ENCODE assay signal across 20 cellular contexts in genomic region chr7:48660482-48660881, GRCh38.
DNase-seq lines count a peak whose midpoint lies in the region; ATAC-seq and TF ChIP-seq lines count a peak whose summit lies in the region.
"Had no signal": no experiment of that assay in that cellular context is flagged by ENCODE, and none has a peak within 500 bp of the region (broad histone marks: within the 10 kb centered on the region; RNA-seq: fewer than 3 reads in every experiment).

No MANE protein-coding gene starts in this region.

- no peak for TF ChIP-seq CTCF in left lung (IDR thresholded peaks at IDR 0.05)

- no peaks in the 10 kb centered on the region for H3K9me3 Mint-ChIP-seq in activated T-helper 1 cell treated with anti-CD3 and anti-CD28 coated beads, Interleukin-12 subunit alpha, Interleukin-12 subunit beta, Interleukin-2, Interleukin-4 antibody, amounts not matched to agents 30 ng/mL and 10 ng/mL and 1 ng/mL, durations not matched to agents 14 hours and 24 hours and 36 hours
- H3K9me3 Mint-ChIP-seq: CD4-positive, alpha-beta T cell; GM23338 had no signal

- no peak overlapping the region for H3K4me3 Mint-ChIP-seq in activated T-helper 1 cell treated with anti-CD3 and anti-CD28 coated beads, Interleukin-12 subunit alpha, Interleukin-12 subunit beta, Interleukin-2, Interleukin-4 antibody, amounts not matched to agents 30 ng/mL and 10 ng/mL and 1 ng/mL, durations not matched to agents 14 hours and 24 hours and 36 hours
- H3K4me3 Mint-ChIP-seq: CD14-positive monocyte; CD4-positive, alpha-beta T cell; GM23338; H9 had no signal

- peak; percentile 31 for ATAC-seq in left lung
- no peak for ATAC-seq in GM19397 (IDR thresholded peaks at IDR 0.05; ENCODE audit: unreplicated experiment)
- ATAC-seq: GM23338, HCT116 had no signal

- H3K36me3 Mint-ChIP-seq in activated T-helper 1 cell treated with anti-CD3 and anti-CD28 coated beads, Interleukin-12 subunit alpha, Interleukin-12 subunit beta, Interleukin-2, Interleukin-4 antibody, amounts not matched to agents 30 ng/mL and 10 ng/mL and 1 ng/mL, durations not matched to agents 14 hours and 24 hours and 36 hours (ENCODE audit: low read depth), result no peaks in the 10 kb centered on the region
- H3K36me3 Mint-ChIP-seq: CD14-positive monocyte had no signal

- in situ Hi-C loops in Caki2 (cut with HindIII; ENCODE audit: low pct_unique_long_range_greater_than_20kb, low sequenced_read_pairs), result no loop called here

- H3K4me1 ChIP-seq in left lung, result no peaks in the 10 kb centered on the region
- H3K4me1 ChIP-seq: BE2C; BLaER1 treated with 17β-estradiol and CSF1 and Interleukin-3, amounts not matched to agents 10 nM and 100 nM had no signal

- intact Hi-C loops in left lung (cut with DNase I), result no loop called here
- intact Hi-C loops in activated T-helper 1 cell treated with anti-CD3 and anti-CD28 coated beads, Interleukin-12 subunit alpha, Interleukin-12 subunit beta, Interleukin-2, Interleukin-4 antibody, amounts not matched to agents 30 ng/mL and 10 ng/mL and 1 ng/mL, durations not matched to agents 14 hours and 24 hours and 36 hours (cut with micrococcal nuclease), result loop anchor here (10.0 kb wide), 1 partner anchor 1194 kb away; no protein-coding TSS in a partner anchor

- no peak overlapping the region for H3K27ac Mint-ChIP-seq in activated T-helper 1 cell treated with anti-CD3 and anti-CD28 coated beads, Interleukin-12 subunit alpha, Interleukin-12 subunit beta, Interleukin-2, Interleukin-4 antibody, amounts not matched to agents 30 ng/mL and 10 ng/mL and 1 ng/mL, durations not matched to agents 14 hours and 24 hours and 36 hours
- H3K27ac Mint-ChIP-seq: CD14-positive monocyte; CD4-positive, alpha-beta T cell; GM23338; H9 had no signal

- H3K4me3 ChIP-seq in left lung, result no peak overlapping the region
- H3K4me3 ChIP-seq: BLaER1 treated with 17β-estradiol and CSF1 and Interleukin-3, amounts not matched to agents 10 nM and 100 nM; GM23338 had no signal

- DNase-seq in Caki2 (ENCODE audit: low read depth) (peak; percentile 51), NCI-H446 (lab: John Stamatoyannopoulos, UW) (peak; percentile 26 to 71), epidermal melanocyte (ENCODE audit: insufficient read length, low spot score) (peak; percentile 40), left lung (no peak), AG20443 (ENCODE audit: low spot score) (no peak), NCI-H1092 treated with DMSO at 0.1 percent for 48 hours (lab: John Stamatoyannopoulos, UW) (no peak)
- no peak for DNase-seq in activated T-helper 1 cell treated with anti-CD3 and anti-CD28 coated beads, Interleukin-12 subunit alpha, Interleukin-12 subunit beta, Interleukin-2, Interleukin-4 antibody, amounts not matched to agents 30 ng/mL and 10 ng/mL and 1 ng/mL, durations not matched to agents 14 hours and 24 hours and 36 hours (ENCODE audit: low spot score)
- DNase-seq: AML-193; BE2C; CD4-positive, alpha-beta T cell; COR-L47; DMS153; DND-41; H9 had no signal

- peaks cover 4% of the 10 kb centered on the region for H3K27me3 Mint-ChIP-seq in activated T-helper 1 cell treated with anti-CD3 and anti-CD28 coated beads, Interleukin-12 subunit alpha, Interleukin-12 subunit beta, Interleukin-2, Interleukin-4 antibody, amounts not matched to agents 30 ng/mL and 10 ng/mL and 1 ng/mL, durations not matched to agents 14 hours and 24 hours and 36 hours (ENCODE audit: insufficient read depth)
- H3K27me3 Mint-ChIP-seq: CD4-positive, alpha-beta T cell had no signal

- H3K9me3 ChIP-seq in left lung, result no peaks in the 10 kb centered on the region
- H3K9me3 ChIP-seq: BE2C had no signal

- no peak overlapping the region for H3K27ac ChIP-seq in left lung
- H3K27ac ChIP-seq: 22Rv1; BLaER1 treated with 17β-estradiol and CSF1 and Interleukin-3, amounts not matched to agents 10 nM and 100 nM had no signal

- no peaks in the 10 kb centered on the region for H3K4me1 Mint-ChIP-seq in activated T-helper 1 cell treated with anti-CD3 and anti-CD28 coated beads, Interleukin-12 subunit alpha, Interleukin-12 subunit beta, Interleukin-2, Interleukin-4 antibody, amounts not matched to agents 30 ng/mL and 10 ng/mL and 1 ng/mL, durations not matched to agents 14 hours and 24 hours and 36 hours (ENCODE audit: low read depth)
- H3K4me1 Mint-ChIP-seq: CD14-positive monocyte, GM23338 had no signal

- H3K36me3 ChIP-seq in left lung, result no peaks in the 10 kb centered on the region
- H3K36me3 ChIP-seq: BE2C; BLaER1 treated with 17β-estradiol and CSF1 and Interleukin-3, amounts not matched to agents 10 nM and 100 nM had no signal

- no peaks in the 10 kb centered on the region for H3K27me3 ChIP-seq in left lung
- H3K27me3 ChIP-seq: BE2C; BLaER1 treated with 17β-estradiol and CSF1 and Interleukin-3, amounts not matched to agents 10 nM and 100 nM had no signal

Comparison
In these comparisons a context has a peak if more than half of its experiments do, and no peak if none do; other contexts are left out.
1. DNase-seq: peak in Caki2 (single experiment), NCI-H446 (2 of 2) and epidermal melanocyte (single experiment); none in left lung (0 of 2), AG20443 (single experiment), activated T-helper 1 cell treated with anti-CD3 and anti-CD28 coated beads, Interleukin-12 subunit alpha, Interleukin-12 subunit beta, Interleukin-2, Interleukin-4 antibody, amounts not matched to agents 30 ng/mL and 10 ng/mL and 1 ng/mL, durations not matched to agents 14 hours and 24 hours and 36 hours (single experiment) and NCI-H1092 treated with DMSO at 0.1 percent for 48 hours (single experiment).